Comparison of ENCODE assay signal across 16 cellular contexts in genomic region chr10:132533571-132534260, GRCh38. TPM values are rescaled to one million over a fixed set of nuclear protein-coding genes. Genes with fewer than 3 reads are reported as not detected.
A peak's percentile ranks its signal among the peaks of the same experiment; 100 is the strongest.
DNase-seq lines count a peak whose midpoint lies in the region; ATAC-seq and TF ChIP-seq lines count a peak whose summit lies in the region.
"Had no signal": no experiment of that assay in that cellular context is flagged by ENCODE, and none has a peak within 500 bp of the region (broad histone marks: within the 10 kb centered on the region; RNA-seq: fewer than 3 reads in every experiment).

No MANE protein-coding gene starts in this region.

- intact Hi-C loops in left lung (cut with DNase I) (no loop called here), psoas muscle (cut with DNase I) (loop anchor here in 1 of 2 donors (2.0 kb wide), 1 partner anchor 17 kb away; no protein-coding TSS in a partner anchor)

- H3K27me3 ChIP-seq in H7 (ENCODE audit: control insufficient read depth, insufficient read depth, low read length), result peaks cover 4% of the 10 kb centered on the region
- no peaks in the 10 kb centered on the region for H3K27me3 ChIP-seq in RWPE2 (ENCODE audit: insufficient read depth, poor library complexity, severe bottlenecking)
- peaks cover 0 to 6% of the 10 kb centered on the region in 2 donors for H3K27me3 ChIP-seq in left lung
- H3K27me3 ChIP-seq in psoas muscle (ENCODE audit: insufficient read depth in 3 of 3, low read length in 2 of 3), result peaks cover 0 to 20% (median 0%) of the 10 kb centered on the region in 3 donors
- H3K27me3 ChIP-seq: dorsolateral prefrontal cortex had no signal

- H3K4me3 ChIP-seq in H7 (ENCODE audit: insufficient read depth, low read depth, low read length) (no peak overlapping the region), RWPE2 (ENCODE audit: severe bottlenecking) (no peak overlapping the region), left lung (no peak overlapping the region), psoas muscle (no peak overlapping the region)
- H3K4me3 ChIP-seq: esophagus squamous epithelium had no signal

- H3K36me3 ChIP-seq in H7 (replicated peaks; ENCODE audit: control insufficient read depth, insufficient read depth, low read length) (no peaks in the 10 kb centered on the region), RWPE2 (ENCODE audit: low read depth) (no peaks in the 10 kb centered on the region), left lung (no peaks in the 10 kb centered on the region), psoas muscle (ENCODE audit: insufficient read depth in 1 of 2, low read depth in 1 of 2) (no peaks in the 10 kb centered on the region)
- H3K36me3 ChIP-seq: esophagus squamous epithelium had no signal

- DNase-seq in H7 (peak; percentile 19), RWPE2 (ENCODE audit: low spot score) (peak; percentile 65), left lung (peak; percentile 29 to 41), psoas muscle (peak; percentile 8 to 45), dermis blood vessel endothelial cell (no peak), ecto neural progenitor cell (ENCODE audit: low spot score) (no peak), left lobe of liver (ENCODE audit: low spot score) (no peak)
- DNase-seq: activated naive CD4-positive, alpha-beta T cell; COR-L47; esophagus squamous epithelium; KBM-7; NCI-H1105 treated with DMSO at 0.1 percent for 48 hours; NCI-H748 treated with DMSO at 0.1 percent for 48 hours; stimulated activated naive CD8-positive, alpha-beta T cell treated with anti-CD3 and anti-CD28 coated beads, Interleukin-15, Interleukin-2, amounts not matched to agents 100 U/mL and 50 U/mL, for 24 hours had no signal

- ATAC-seq in RWPE2 (ENCODE audit: low read depth) (no peak), left lung (no peak), psoas muscle (no peak), left lobe of liver (no peak)
- ATAC-seq: stimulated activated naive CD8-positive, alpha-beta T cell treated with anti-CD3 and anti-CD28 coated beads, Interleukin-15, Interleukin-2, amounts not matched to agents 100 U/mL and 50 U/mL, for 24 hours had no signal

- TF ChIP-seq CTCF in RWPE2 (IDR thresholded peaks at IDR 0.05; ENCODE audit: poor library complexity, severe bottlenecking) (no peak), left lung (IDR thresholded peaks at IDR 0.05) (no peak), psoas muscle (IDR thresholded peaks at IDR 0.05) (no peak)

- H3K9me3 ChIP-seq in RWPE2 (ENCODE audit: severe bottlenecking), result peaks cover 10% of the 10 kb centered on the region
- peaks cover 0 to 8% of the 10 kb centered on the region in 2 donors for H3K9me3 ChIP-seq in left lung
- H3K9me3 ChIP-seq in psoas muscle, result no peaks in the 10 kb centered on the region
- H3K9me3 ChIP-seq: esophagus squamous epithelium had no signal

- 86 to 92% (median 90%) methylated on average over 12 of the region's 12 CpGs for WGBS in psoas muscle, 3 donors

- H3K4me1 ChIP-seq in RWPE2 (ENCODE audit: insufficient read depth, poor library complexity, severe bottlenecking) (peaks cover 14% of the 10 kb centered on the region), left lung (peaks cover 8 to 34% of the 10 kb centered on the region in 2 donors), psoas muscle (peaks cover 19% of the 10 kb centered on the region)

- H3K27ac ChIP-seq in RWPE2 (ENCODE audit: poor library complexity, severe bottlenecking) (peak overlapping the region; percentile 94), left lung (peak overlapping the region in 1 of 2 donors; percentile 57), psoas muscle (no peak overlapping the region)
- H3K27ac ChIP-seq: esophagus squamous epithelium, VCaP had no signal

RNA-seq across cellular contexts. Expression of gene INPP5A, which starts 3.9 kb away (rescaled TPM):
- 21.0 and 29.2 TPM in 2 replicates for total RNA-seq in H7 (2014; rRNA removed; shearing (Covaris generic))
- total RNA-seq in left lung, result 10 to 100 TPM; 32.0 to 37.0 TPM
- 10 to 100 TPM; 38.2 to 48.8 (median 42.2) TPM for total RNA-seq in psoas muscle
- polyA plus RNA-seq in psoas muscle, result 10 to 100 TPM; 15.1 to 44.3 (median 29.5) TPM
- 24.1 and 32.8 TPM in 2 replicates for total RNA-seq in dermis blood vessel endothelial cell
- total RNA-seq in left lobe of liver, result 18.3 TPM

Comparison
In these comparisons a context has a peak if more than half of its experiments do, and no peak if none do; other contexts are left out.
1. DNase-seq: peak in H7 (single experiment), RWPE2 (single experiment), left lung (2 of 2) and psoas muscle (2 of 2); none in dermis blood vessel endothelial cell (single experiment), ecto neural progenitor cell (single experiment) and left lobe of liver (single experiment).